In the genomic region with DNA sequence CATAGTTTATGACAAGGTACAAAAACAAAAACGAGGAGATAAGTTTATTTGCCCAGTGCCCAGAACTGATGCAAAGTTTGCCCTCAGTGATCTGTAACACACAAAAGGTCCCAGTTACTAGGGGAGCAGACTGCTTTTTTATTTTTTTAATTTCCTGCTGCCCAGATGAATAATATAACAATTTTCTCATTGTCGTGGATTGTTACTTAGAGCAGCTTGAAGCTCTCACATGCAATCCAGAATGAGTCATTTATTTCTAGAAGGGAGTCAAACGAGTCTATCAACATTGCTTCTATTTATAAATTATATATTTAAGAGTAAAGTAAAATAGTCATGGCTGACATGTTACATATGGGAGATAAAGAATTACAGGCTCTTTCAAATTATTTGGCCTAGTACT, we compare ENCODE assay signal across 12 cellular contexts. TPM values are rescaled to one million over a fixed set of nuclear protein-coding genes. Genes with fewer than 3 reads are reported as not detected.
DNase-seq lines count a peak whose midpoint lies in the region; ATAC-seq and TF ChIP-seq lines count a peak whose summit lies in the region.
"Had no signal": no experiment of that assay in that cellular context is flagged by ENCODE, and none has a peak within 500 bp of the region (broad histone marks: within the 10 kb centered on the region; RNA-seq: fewer than 3 reads in every experiment).

No MANE protein-coding gene starts in this region.

- peaks cover 22% of the 10 kb centered on the region for H3K36me3 ChIP-seq in adipocyte (ENCODE audit: control insufficient read depth, insufficient read depth, low read length, severe bottlenecking)

- H3K27ac Mint-ChIP-seq in osteocyte (ENCODE audit: unreplicated experiment) = peak overlapping the region; percentile 68
- H3K27ac Mint-ChIP-seq in stimulated activated naive B cell treated with anti-CD40 and anti-IgM and Interleukin-4, amounts not matched to agents 10 μg/mL and 1 μg/mL and 100 μg/mL, for 72 hours = no peak overlapping the region
- H3K27ac Mint-ChIP-seq: activated naive CD4-positive, alpha-beta T cell treated with anti-CD3 and anti-CD28 coated beads, Interleukin-2, amount 50 U/mL, for 24 hours; stimulated activated effector memory CD8-positive, alpha-beta T cell treated with anti-CD3 and anti-CD28 coated beads, Interleukin-12 subunit alpha, Interleukin-12 subunit beta, amount 100 ng/mL, for 72 hours had no signal

- no peaks in the 10 kb centered on the region for H3K27me3 Mint-ChIP-seq in osteocyte (ENCODE audit: unreplicated experiment)
- H3K27me3 Mint-ChIP-seq in stimulated activated naive B cell treated with anti-CD40 and anti-IgM and Interleukin-4, amounts not matched to agents 10 μg/mL and 1 μg/mL and 100 μg/mL, for 72 hours = no peaks in the 10 kb centered on the region

- H3K27me3 ChIP-seq in adipocyte (replicated peaks; ENCODE audit: control insufficient read depth, insufficient read depth, low read length) = no peaks in the 10 kb centered on the region

- no peak overlapping the region for H3K9ac ChIP-seq in adipocyte (ENCODE audit: low read length)

- peaks cover 24% of the 10 kb centered on the region for H3K4me1 ChIP-seq in adipocyte (ENCODE audit: control insufficient read depth, insufficient read depth, low read length)

- no peak overlapping the region for H3K4me3 Mint-ChIP-seq in osteocyte (ENCODE audit: unreplicated experiment)
- no peak overlapping the region for H3K4me3 Mint-ChIP-seq in stimulated activated naive B cell treated with anti-CD40 and anti-IgM and Interleukin-4, amounts not matched to agents 10 μg/mL and 1 μg/mL and 100 μg/mL, for 72 hours
- H3K4me3 Mint-ChIP-seq: activated naive CD4-positive, alpha-beta T cell treated with anti-CD3 and anti-CD28 coated beads, Interleukin-2, amount 50 U/mL, for 24 hours; stimulated activated effector memory CD8-positive, alpha-beta T cell treated with anti-CD3 and anti-CD28 coated beads, Interleukin-12 subunit alpha, Interleukin-12 subunit beta, amount 100 ng/mL, for 72 hours had no signal

- peaks cover 50% of the 10 kb centered on the region for H3K36me3 Mint-ChIP-seq in osteocyte (ENCODE audit: unreplicated experiment)
- no peaks in the 10 kb centered on the region for H3K36me3 Mint-ChIP-seq in stimulated activated naive B cell treated with anti-CD40 and anti-IgM and Interleukin-4, amounts not matched to agents 10 μg/mL and 1 μg/mL and 100 μg/mL, for 72 hours
- H3K36me3 Mint-ChIP-seq: activated naive CD4-positive, alpha-beta T cell treated with anti-CD3 and anti-CD28 coated beads, Interleukin-2, amount 50 U/mL, for 24 hours; stimulated activated effector memory CD8-positive, alpha-beta T cell treated with anti-CD3 and anti-CD28 coated beads, Interleukin-12 subunit alpha, Interleukin-12 subunit beta, amount 100 ng/mL, for 72 hours had no signal

- H3K4me3 ChIP-seq in adipocyte (ENCODE audit: low read length) = no peak overlapping the region

- in situ Hi-C loops in Caki2 (cut with HindIII; ENCODE audit: low pct_unique_long_range_greater_than_20kb, low sequenced_read_pairs) = no loop called here

- no peak for TF ChIP-seq CTCF in osteocyte (IDR thresholded peaks at IDR 0.05)

- no peaks in the 10 kb centered on the region for H3K9me3 Mint-ChIP-seq in osteocyte (ENCODE audit: unreplicated experiment)
- H3K9me3 Mint-ChIP-seq in stimulated activated naive B cell treated with anti-CD40 and anti-IgM and Interleukin-4, amounts not matched to agents 10 μg/mL and 1 μg/mL and 100 μg/mL, for 72 hours = no peaks in the 10 kb centered on the region
- H3K9me3 Mint-ChIP-seq: activated naive CD4-positive, alpha-beta T cell treated with anti-CD3 and anti-CD28 coated beads, Interleukin-2, amount 50 U/mL, for 24 hours; stimulated activated effector memory CD8-positive, alpha-beta T cell treated with anti-CD3 and anti-CD28 coated beads, Interleukin-12 subunit alpha, Interleukin-12 subunit beta, amount 100 ng/mL, for 72 hours had no signal

- ATAC-seq in GM18511 (IDR thresholded peaks at IDR 0.05; ENCODE audit: unreplicated experiment) = no peak
- no peak for ATAC-seq in HG03460 (IDR thresholded peaks at IDR 0.05; ENCODE audit: unreplicated experiment)
- ATAC-seq in stimulated activated naive B cell treated with anti-CD40 and anti-IgM and Interleukin-4, amounts not matched to agents 10 μg/mL and 1 μg/mL and 100 μg/mL, for 72 hours (replicated peaks) = no peak
- ATAC-seq: stimulated activated effector memory CD8-positive, alpha-beta T cell treated with anti-CD3 and anti-CD28 coated beads, Interleukin-12 subunit alpha, Interleukin-12 subunit beta, amount 100 ng/mL, for 72 hours had no signal

- no peaks in the 10 kb centered on the region for H3K9me3 ChIP-seq in adipocyte (ENCODE audit: control insufficient read depth, low read length)

- peaks cover 50% of the 10 kb centered on the region for H3K4me1 Mint-ChIP-seq in osteocyte (ENCODE audit: unreplicated experiment)
- no peaks in the 10 kb centered on the region for H3K4me1 Mint-ChIP-seq in stimulated activated naive B cell treated with anti-CD40 and anti-IgM and Interleukin-4, amounts not matched to agents 10 μg/mL and 1 μg/mL and 100 μg/mL, for 72 hours
- H3K4me1 Mint-ChIP-seq: activated naive CD4-positive, alpha-beta T cell treated with anti-CD3 and anti-CD28 coated beads, Interleukin-2, amount 50 U/mL, for 24 hours; stimulated activated effector memory CD8-positive, alpha-beta T cell treated with anti-CD3 and anti-CD28 coated beads, Interleukin-12 subunit alpha, Interleukin-12 subunit beta, amount 100 ng/mL, for 72 hours had no signal

- peak; percentile 55 for DNase-seq in Caki2 (ENCODE audit: low read depth)
- peak; percentile 83 for DNase-seq in adipocyte (ENCODE audit: low read depth)
- DNase-seq in foreskin melanocyte = peak; percentile 34
- DNase-seq in osteocyte (ENCODE audit: extremely low spot score, unreplicated experiment) = no peak
- no peak for DNase-seq in NCI-H2171 (lab: John Stamatoyannopoulos, UW)
- DNase-seq in stimulated activated naive B cell treated with anti-CD40 and anti-IgM and Interleukin-4, amounts not matched to agents 10 μg/mL and 1 μg/mL and 100 μg/mL, for 72 hours = no peak
- DNase-seq: activated CD4-positive, alpha-beta T cell treated with anti-CD3 and anti-CD28 coated beads for 4 hours; NCI-H187 treated with DMSO at 0.1 percent for 48 hours had no signal

RNA-seq across cellular contexts. Expression of a gene that starts 41.3 kb away (rescaled TPM):
- 22.0 and 36.9 TPM in 2 replicates for total RNA-seq in Caki2 (2014; rRNA removed; shearing (Covaris generic); ENCODE audit: low replicate concordance)
- 79.9 and 82.8 TPM in 2 replicates for total RNA-seq in osteocyte

Comparison
In these comparisons a context has a peak if more than half of its experiments do, and no peak if none do; other contexts are left out.
1. DNase-seq: peak in Caki2 (single experiment), adipocyte (single experiment) and foreskin melanocyte (single experiment); none in osteocyte (single experiment), NCI-H2171 (single experiment) and stimulated activated naive B cell treated with anti-CD40 and anti-IgM and Interleukin-4, amounts not matched to agents 10 μg/mL and 1 μg/mL and 100 μg/mL, for 72 hours (single experiment).